ENCODE assay signal across 7 cellular contexts in the genomic region with DNA sequence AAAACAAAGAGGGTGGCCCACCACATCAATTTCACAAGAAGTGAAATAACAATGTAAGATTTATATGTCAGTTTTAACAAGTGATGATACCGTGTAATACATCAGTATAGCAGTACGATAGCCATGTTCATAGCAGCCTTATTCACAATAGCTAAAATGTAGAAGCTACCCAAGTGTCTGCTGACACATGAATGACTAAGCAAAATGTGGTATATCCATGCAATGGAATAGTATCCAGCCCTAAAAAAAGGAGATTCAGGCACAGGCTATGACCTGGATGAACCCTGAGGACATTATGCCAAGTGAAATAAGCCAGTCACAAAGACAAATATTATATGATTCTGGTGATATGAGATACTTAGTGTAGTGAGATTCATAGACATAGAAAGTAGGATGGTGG.
"Had no signal": no experiment of that assay in that cellular context is flagged by ENCODE, and none has a peak within 500 bp of the region (broad histone marks: within the 10 kb centered on the region; RNA-seq: fewer than 3 reads in every experiment).

No MANE protein-coding gene starts in this region.

- DNase-seq: GM23248, GOT3, H7, KG1 had no signal

- H3K9me3 ChIP-seq: HAP-1 had no signal

- H3K36me3 ChIP-seq: HAP-1 had no signal

- H3K9ac ChIP-seq: GM23248 had no signal

- H3K4me1 ChIP-seq: HAP-1 had no signal

- H3K27ac ChIP-seq: GM23248, HL-60 had no signal

- H3K4me3 ChIP-seq: GM23248, HAP-1 had no signal

- ATAC-seq: HCT116 had no signal
